ENCODE assay signal across 8 cellular contexts in genomic region chr5:34190466-34190865, GRCh38.
A peak's percentile ranks its signal among the peaks of the same experiment; 100 is the strongest.
DNase-seq lines count a peak whose midpoint lies in the region; ATAC-seq and TF ChIP-seq lines count a peak whose summit lies in the region.
"Not testable (repeated sequence)": the region's sequence is repeated elsewhere in the genome, so short reads cannot be mapped to it uniquely, and the experiment has no call there.

No MANE protein-coding gene starts in this region.

- H3K4ac ChIP-seq in H9 (ENCODE audit: low read depth, low read length): not testable (repeated sequence)

- not testable (repeated sequence) for H3K23ac ChIP-seq in H9 (ENCODE audit: insufficient read length, low read depth, low read length)

- H3K27me3 Mint-ChIP-seq in H9 (ENCODE audit: low read depth); activated naive CD8-positive, alpha-beta T cell treated with anti-CD3 and anti-CD28 coated beads for 36 hours: not testable (repeated sequence)
- H3K27me3 Mint-ChIP-seq in endothelial cell (ENCODE audit: unreplicated experiment): peaks cover 24% of the 10 kb centered on the region

- H3K4me1 Mint-ChIP-seq in H9: peaks cover 43 to 45% of the 10 kb centered on the region in 2 experiments
- not testable (repeated sequence) for H3K4me1 Mint-ChIP-seq in activated naive CD8-positive, alpha-beta T cell treated with anti-CD3 and anti-CD28 coated beads for 36 hours
- peaks cover 24% of the 10 kb centered on the region for H3K4me1 Mint-ChIP-seq in endothelial cell (ENCODE audit: unreplicated experiment)

- H4K91ac ChIP-seq in H9 (ENCODE audit: insufficient read length, low read depth, low read length): not testable (repeated sequence)

- H3K18ac ChIP-seq in H9 (ENCODE audit: insufficient read length, low read depth, low read length): not testable (repeated sequence)

- not testable (repeated sequence) for H3K79me1 ChIP-seq in H9 (ENCODE audit: insufficient read depth, low read depth, low read length, poor library complexity, severe bottlenecking)

- peaks cover 11 to 32% of the 10 kb centered on the region in 2 experiments for H3K9me3 Mint-ChIP-seq in H9
- not testable (repeated sequence) for H3K9me3 Mint-ChIP-seq in activated naive CD8-positive, alpha-beta T cell treated with anti-CD3 and anti-CD28 coated beads for 36 hours; endothelial cell (ENCODE audit: unreplicated experiment)

- H3K27me3 ChIP-seq in H9 (ENCODE audit: insufficient read depth, low read length); WERI-Rb-1 (ENCODE audit: insufficient read depth, low read depth, severe bottlenecking); left ventricle myocardium inferior (ENCODE audit: low read depth); lower lobe of right lung (ENCODE audit: low read depth); upper lobe of left lung: not testable (repeated sequence)

- H2BK120ac ChIP-seq in H9 (ENCODE audit: low read depth, low read length, poor library complexity, severe bottlenecking): not testable (repeated sequence)

- not testable (repeated sequence) for H3T11ph ChIP-seq in H9 (ENCODE audit: low read length)

- not testable (repeated sequence) for H3K79me2 ChIP-seq in H9 (ENCODE audit: insufficient read depth, low read length)

- H3K27ac ChIP-seq in H9 (ENCODE audit: insufficient read length, low read depth, low read length); WERI-Rb-1; left ventricle myocardium inferior (replicated peaks); lower lobe of right lung; upper lobe of left lung: not testable (repeated sequence)

- not testable (repeated sequence) for H3K9me3 ChIP-seq in H9 (ENCODE audit: control insufficient read depth, low read depth, low read length); WERI-Rb-1 (ENCODE audit: severe bottlenecking); left ventricle myocardium inferior (replicated peaks); lower lobe of right lung; upper lobe of left lung

- H3K36me3 Mint-ChIP-seq in H9 (ENCODE audit: insufficient read depth in 1 of 3, low read depth in 3 of 3): peaks cover 48 to 61% (median 61%) of the 10 kb centered on the region in 3 experiments
- H3K36me3 Mint-ChIP-seq in activated naive CD8-positive, alpha-beta T cell treated with anti-CD3 and anti-CD28 coated beads for 36 hours: peaks cover 37% of the 10 kb centered on the region
- peaks cover 26% of the 10 kb centered on the region for H3K36me3 Mint-ChIP-seq in endothelial cell (ENCODE audit: low read depth, unreplicated experiment)

- not testable (repeated sequence) for H4K5ac ChIP-seq in H9 (ENCODE audit: insufficient read length, low read depth, low read length)

- intact Hi-C loops in left ventricle myocardium inferior (cut with micrococcal nuclease); lower lobe of right lung (cut with DNase I); posterior vena cava (cut with DNase I): not testable (repeated sequence)

- not testable (repeated sequence) for H2BK5ac ChIP-seq in H9 (ENCODE audit: insufficient read length, low read length)

- H3K4me3 ChIP-seq in WERI-Rb-1 (ENCODE audit: low read depth, low read length); left ventricle myocardium inferior; lower lobe of right lung; upper lobe of left lung: not testable (repeated sequence)

- H4K8ac ChIP-seq in H9 (replicated peaks; ENCODE audit: insufficient read length, low read depth, low read length): not testable (repeated sequence)

- H3K27ac Mint-ChIP-seq in H9: peak overlapping the region in 1 of 3 experiments; percentile 17; a peak in 1 of 7 replicates
- H3K27ac Mint-ChIP-seq in activated naive CD8-positive, alpha-beta T cell treated with anti-CD3 and anti-CD28 coated beads for 36 hours; endothelial cell (ENCODE audit: unreplicated experiment): not testable (repeated sequence)

- ATAC-seq in lower lobe of right lung; upper lobe of left lung (ENCODE audit: low FRiP score in 2 of 2): not testable (repeated sequence)

- not testable (repeated sequence) for H3K14ac ChIP-seq in H9 (ENCODE audit: insufficient read depth, low read length)

- DNase-seq in H9 (peak; percentile 31), WERI-Rb-1 (peak; percentile 42), endothelial cell (ENCODE audit: low spot score) (peak; percentile 28), left ventricle myocardium inferior (peak; percentile 38), lower lobe of right lung (peak; percentile 60), posterior vena cava (ENCODE audit: low spot score) (peak; percentile 94), upper lobe of left lung (peak; percentile 34 to 87)
- DNase-seq in activated naive CD8-positive, alpha-beta T cell treated with anti-CD3 and anti-CD28 coated beads for 36 hours: peak; percentile 28

- not testable (repeated sequence) for H4K20me1 ChIP-seq in H9 (ENCODE audit: control insufficient read depth, insufficient read depth, insufficient read length)

- not testable (repeated sequence) for H2BK20ac ChIP-seq in H9 (ENCODE audit: low read depth, low read length, poor library complexity, severe bottlenecking)

- TF ChIP-seq CTCF in H9 (conservative IDR thresholded peaks at IDR 0.05); WERI-Rb-1 (IDR thresholded peaks at IDR 0.05; ENCODE audit: low read depth, low read length); endothelial cell (IDR thresholded peaks at IDR 0.05; ENCODE audit: unreplicated experiment); left ventricle myocardium inferior (IDR thresholded peaks at IDR 0.05; ENCODE audit: borderline replicate concordance); lower lobe of right lung (IDR thresholded peaks at IDR 0.05); upper lobe of left lung (IDR thresholded peaks at IDR 0.05): not testable (repeated sequence)

- not testable (repeated sequence) for H3K9ac ChIP-seq in H9 (ENCODE audit: extremely low read depth, insufficient read length, low read length)

- TF ChIP-seq POLR2A in upper lobe of left lung (IDR thresholded peaks at IDR 0.05): not testable (repeated sequence)

- H3K4me3 Mint-ChIP-seq in H9; activated naive CD8-positive, alpha-beta T cell treated with anti-CD3 and anti-CD28 coated beads for 36 hours; endothelial cell (ENCODE audit: unreplicated experiment): not testable (repeated sequence)

- not testable (repeated sequence) for H2AK5ac ChIP-seq in H9 (ENCODE audit: insufficient read length, low read length)

- not testable (repeated sequence) for H2AFZ ChIP-seq in H9 (ENCODE audit: low read length)

- H3K36me3 ChIP-seq in WERI-Rb-1: not testable (repeated sequence)
- H3K36me3 ChIP-seq in left ventricle myocardium inferior (peaks cover 19% of the 10 kb centered on the region), lower lobe of right lung (peaks cover 13% of the 10 kb centered on the region), upper lobe of left lung (peaks cover 0 to 33% (median 7%) of the 10 kb centered on the region in 4 donors)

- no CpG with 5 or more reads among the region's 16 CpGs for WGBS in H9 (ENCODE audit: extremely low coverage, insufficient read length, low lambda C conversion rate)
- 94 to 97% methylated on average over 13 to 16 of the region's 16 CpGs for WGBS in upper lobe of left lung, 2 donors

- not testable (repeated sequence) for H3K4me2 ChIP-seq in H9 (ENCODE audit: insufficient read depth, insufficient read length, low read length)

- H3K23me2 ChIP-seq in H9 (ENCODE audit: insufficient read length, low read depth, low read length, poor library complexity, severe bottlenecking): not testable (repeated sequence)

- not testable (repeated sequence) for H3K56ac ChIP-seq in H9 (ENCODE audit: insufficient read length, low read depth, low read length)

- not testable (repeated sequence) for H2BK15ac ChIP-seq in H9 (ENCODE audit: low read depth, low read length)

- H3K4me1 ChIP-seq in H9 (ENCODE audit: insufficient read depth, low read length); left ventricle myocardium inferior; lower lobe of right lung; upper lobe of left lung: not testable (repeated sequence)

- not testable (repeated sequence) for TF ChIP-seq EP300 in upper lobe of left lung (IDR thresholded peaks at IDR 0.05)

- not testable (repeated sequence) for H2BK12ac ChIP-seq in H9 (ENCODE audit: insufficient read length, low read depth, low read length)

Comparison
In these comparisons a context has a peak if more than half of its experiments do, and no peak if none do; other contexts are left out.
1. DNase-seq: peak in every context shown above with its lines; median percentile 94 in posterior vena cava; 60 in upper lobe of left lung; 60 in lower lobe of right lung; 42 in WERI-Rb-1; 38 in left ventricle myocardium inferior; 31 in H9; 28 in activated naive CD8-positive, alpha-beta T cell treated with anti-CD3 and anti-CD28 coated beads for 36 hours; 28 in endothelial cell.